10 cellular contexts compared by ENCODE assay signal in genomic region chr3:59451800-59452741, GRCh38.
DNase-seq lines count a peak whose midpoint lies in the region; ATAC-seq and TF ChIP-seq lines count a peak whose summit lies in the region.
"Had no signal": no experiment of that assay in that cellular context is flagged by ENCODE, and none has a peak within 500 bp of the region (broad histone marks: within the 10 kb centered on the region; RNA-seq: fewer than 3 reads in every experiment).

No MANE protein-coding gene starts in this region.

- H3K4me3 ChIP-seq in neural progenitor cell: no peak overlapping the region
- H3K4me3 ChIP-seq in dorsolateral prefrontal cortex: no peak overlapping the region

- no peaks in the 10 kb centered on the region for H3F3A ChIP-seq in neural progenitor cell (ENCODE audit: low read depth)

- H3K79me2 ChIP-seq in neural progenitor cell (ENCODE audit: low read depth): no peaks in the 10 kb centered on the region

- peaks cover 72% of the 10 kb centered on the region for H3K4me1 Mint-ChIP-seq in activated T-cell treated with anti-CD3 and anti-CD28 coated beads, Interleukin-2, amount 50 U/mL, for 72 hours (ENCODE audit: low read depth)
- H3K4me1 Mint-ChIP-seq in neural progenitor cell: peaks cover 18% of the 10 kb centered on the region

- peaks cover 2% of the 10 kb centered on the region for H3K4me1 ChIP-seq in neural progenitor cell

- H3K4me3 Mint-ChIP-seq in activated T-cell treated with anti-CD3 and anti-CD28 coated beads, Interleukin-2, amount 50 U/mL, for 72 hours: peak overlapping the region; percentile 78 to 94
- H3K4me3 Mint-ChIP-seq in neural progenitor cell: no peak overlapping the region

- no peaks in the 10 kb centered on the region for H3K36me3 ChIP-seq in neural progenitor cell

- H3K27me3 Mint-ChIP-seq in activated T-cell treated with anti-CD3 and anti-CD28 coated beads, Interleukin-2, amount 50 U/mL, for 72 hours (ENCODE audit: low read depth): no peaks in the 10 kb centered on the region
- H3K27me3 Mint-ChIP-seq in neural progenitor cell (ENCODE audit: insufficient read depth, low read depth): no peaks in the 10 kb centered on the region

- DNase-seq in activated T-cell treated with anti-CD3 and anti-CD28 coated beads, Interleukin-2, amount 50 U/mL, for 72 hours: peak in 1 of 2 donors; percentile 37
- DNase-seq in neural progenitor cell (ENCODE audit: low spot score) (no peak), NCI-H446 (lab: John Stamatoyannopoulos, UW) (no peak), dorsolateral prefrontal cortex (no peak)
- DNase-seq: cortex of kidney, KBM-7, NCI-H524 had no signal

- no peak overlapping the region for H3K9ac ChIP-seq in neural progenitor cell

- peak; percentile 6 for ATAC-seq in GM18502 (IDR thresholded peaks at IDR 0.05; ENCODE audit: poor library complexity, unreplicated experiment)
- ATAC-seq in HG03439 (IDR thresholded peaks at IDR 0.05; ENCODE audit: unreplicated experiment): peak; percentile 5
- ATAC-seq in activated T-cell treated with anti-CD3 and anti-CD28 coated beads, Interleukin-2, amount 50 U/mL, for 72 hours (replicated peaks in 1 of 2): peak; percentile 40 to 54
- no peak for ATAC-seq in GM19023 (IDR thresholded peaks at IDR 0.05; ENCODE audit: unreplicated experiment)

- no peaks in the 10 kb centered on the region for H4K20me1 ChIP-seq in neural progenitor cell (ENCODE audit: low read depth)

- peak overlapping the region; percentile 63 for H2AFZ ChIP-seq in neural progenitor cell (replicated peaks)

- no peaks in the 10 kb centered on the region for H3K9me3 ChIP-seq in neural progenitor cell (ENCODE audit: low read depth)

- H3K9me3 Mint-ChIP-seq in activated T-cell treated with anti-CD3 and anti-CD28 coated beads, Interleukin-2, amount 50 U/mL, for 72 hours: peaks cover 4 to 5% of the 10 kb centered on the region in 2 donors
- no peaks in the 10 kb centered on the region for H3K9me3 Mint-ChIP-seq in neural progenitor cell

- H3K27ac ChIP-seq in neural progenitor cell (no peak overlapping the region), dorsolateral prefrontal cortex (no peak overlapping the region)

- H3K27me3 ChIP-seq in neural progenitor cell (no peaks in the 10 kb centered on the region), dorsolateral prefrontal cortex (no peaks in the 10 kb centered on the region)

- H3K27ac Mint-ChIP-seq in activated T-cell treated with anti-CD3 and anti-CD28 coated beads, Interleukin-2, amount 50 U/mL, for 72 hours: peak overlapping the region; percentile 97
- no peak overlapping the region for H3K27ac Mint-ChIP-seq in neural progenitor cell

- intact Hi-C loops in dorsolateral prefrontal cortex (cut with DNase I): no loop called here

- H3K36me3 Mint-ChIP-seq in activated T-cell treated with anti-CD3 and anti-CD28 coated beads, Interleukin-2, amount 50 U/mL, for 72 hours (ENCODE audit: insufficient read depth in 2 of 2): peaks cover 5 to 6% of the 10 kb centered on the region in 2 donors
- H3K36me3 Mint-ChIP-seq in neural progenitor cell: no peaks in the 10 kb centered on the region

- H3K4me2 ChIP-seq in neural progenitor cell: no peak overlapping the region

- TF ChIP-seq CTCF in neural progenitor cell (IDR thresholded peaks at IDR 0.05): no peak
- no peak for TF ChIP-seq CTCF in dorsolateral prefrontal cortex (IDR thresholded peaks at IDR 0.05 in 54 of 56, conservative IDR thresholded peaks at IDR 0.05 in 2 of 56; ENCODE audit: low read depth in 1 of 56, partially characterized antibody in 56 of 56)
